2 cellular contexts compared by ENCODE assay signal in the genomic region with DNA sequence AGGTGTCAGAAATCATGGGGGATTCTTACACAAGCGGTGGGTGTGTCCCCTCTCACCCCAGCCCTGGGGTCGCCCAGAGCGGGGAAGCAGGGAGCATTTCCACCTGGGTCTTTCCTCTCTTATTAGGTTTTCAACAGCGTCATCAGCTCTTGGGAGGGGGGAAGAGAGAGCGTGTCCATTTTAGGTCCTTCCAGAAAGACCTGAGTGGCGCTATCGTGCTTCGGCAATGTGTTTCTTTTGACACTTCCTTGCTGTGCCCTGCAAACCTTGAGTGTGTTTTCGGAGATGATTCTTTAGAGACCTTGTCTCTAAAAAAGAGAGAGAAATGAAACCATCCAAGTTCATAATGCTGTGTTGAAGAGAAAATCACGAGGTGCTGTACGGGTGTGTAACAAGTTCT.
TF ChIP-seq lines count a peak whose summit lies in the region.

No MANE protein-coding gene starts in this region.

TF ChIP-seq in GM23338, 12 proteins besides CTCF, POLR2A, EP300 and RAD21 (continued from another document):
- TF ChIP-seq, protein P1, sequence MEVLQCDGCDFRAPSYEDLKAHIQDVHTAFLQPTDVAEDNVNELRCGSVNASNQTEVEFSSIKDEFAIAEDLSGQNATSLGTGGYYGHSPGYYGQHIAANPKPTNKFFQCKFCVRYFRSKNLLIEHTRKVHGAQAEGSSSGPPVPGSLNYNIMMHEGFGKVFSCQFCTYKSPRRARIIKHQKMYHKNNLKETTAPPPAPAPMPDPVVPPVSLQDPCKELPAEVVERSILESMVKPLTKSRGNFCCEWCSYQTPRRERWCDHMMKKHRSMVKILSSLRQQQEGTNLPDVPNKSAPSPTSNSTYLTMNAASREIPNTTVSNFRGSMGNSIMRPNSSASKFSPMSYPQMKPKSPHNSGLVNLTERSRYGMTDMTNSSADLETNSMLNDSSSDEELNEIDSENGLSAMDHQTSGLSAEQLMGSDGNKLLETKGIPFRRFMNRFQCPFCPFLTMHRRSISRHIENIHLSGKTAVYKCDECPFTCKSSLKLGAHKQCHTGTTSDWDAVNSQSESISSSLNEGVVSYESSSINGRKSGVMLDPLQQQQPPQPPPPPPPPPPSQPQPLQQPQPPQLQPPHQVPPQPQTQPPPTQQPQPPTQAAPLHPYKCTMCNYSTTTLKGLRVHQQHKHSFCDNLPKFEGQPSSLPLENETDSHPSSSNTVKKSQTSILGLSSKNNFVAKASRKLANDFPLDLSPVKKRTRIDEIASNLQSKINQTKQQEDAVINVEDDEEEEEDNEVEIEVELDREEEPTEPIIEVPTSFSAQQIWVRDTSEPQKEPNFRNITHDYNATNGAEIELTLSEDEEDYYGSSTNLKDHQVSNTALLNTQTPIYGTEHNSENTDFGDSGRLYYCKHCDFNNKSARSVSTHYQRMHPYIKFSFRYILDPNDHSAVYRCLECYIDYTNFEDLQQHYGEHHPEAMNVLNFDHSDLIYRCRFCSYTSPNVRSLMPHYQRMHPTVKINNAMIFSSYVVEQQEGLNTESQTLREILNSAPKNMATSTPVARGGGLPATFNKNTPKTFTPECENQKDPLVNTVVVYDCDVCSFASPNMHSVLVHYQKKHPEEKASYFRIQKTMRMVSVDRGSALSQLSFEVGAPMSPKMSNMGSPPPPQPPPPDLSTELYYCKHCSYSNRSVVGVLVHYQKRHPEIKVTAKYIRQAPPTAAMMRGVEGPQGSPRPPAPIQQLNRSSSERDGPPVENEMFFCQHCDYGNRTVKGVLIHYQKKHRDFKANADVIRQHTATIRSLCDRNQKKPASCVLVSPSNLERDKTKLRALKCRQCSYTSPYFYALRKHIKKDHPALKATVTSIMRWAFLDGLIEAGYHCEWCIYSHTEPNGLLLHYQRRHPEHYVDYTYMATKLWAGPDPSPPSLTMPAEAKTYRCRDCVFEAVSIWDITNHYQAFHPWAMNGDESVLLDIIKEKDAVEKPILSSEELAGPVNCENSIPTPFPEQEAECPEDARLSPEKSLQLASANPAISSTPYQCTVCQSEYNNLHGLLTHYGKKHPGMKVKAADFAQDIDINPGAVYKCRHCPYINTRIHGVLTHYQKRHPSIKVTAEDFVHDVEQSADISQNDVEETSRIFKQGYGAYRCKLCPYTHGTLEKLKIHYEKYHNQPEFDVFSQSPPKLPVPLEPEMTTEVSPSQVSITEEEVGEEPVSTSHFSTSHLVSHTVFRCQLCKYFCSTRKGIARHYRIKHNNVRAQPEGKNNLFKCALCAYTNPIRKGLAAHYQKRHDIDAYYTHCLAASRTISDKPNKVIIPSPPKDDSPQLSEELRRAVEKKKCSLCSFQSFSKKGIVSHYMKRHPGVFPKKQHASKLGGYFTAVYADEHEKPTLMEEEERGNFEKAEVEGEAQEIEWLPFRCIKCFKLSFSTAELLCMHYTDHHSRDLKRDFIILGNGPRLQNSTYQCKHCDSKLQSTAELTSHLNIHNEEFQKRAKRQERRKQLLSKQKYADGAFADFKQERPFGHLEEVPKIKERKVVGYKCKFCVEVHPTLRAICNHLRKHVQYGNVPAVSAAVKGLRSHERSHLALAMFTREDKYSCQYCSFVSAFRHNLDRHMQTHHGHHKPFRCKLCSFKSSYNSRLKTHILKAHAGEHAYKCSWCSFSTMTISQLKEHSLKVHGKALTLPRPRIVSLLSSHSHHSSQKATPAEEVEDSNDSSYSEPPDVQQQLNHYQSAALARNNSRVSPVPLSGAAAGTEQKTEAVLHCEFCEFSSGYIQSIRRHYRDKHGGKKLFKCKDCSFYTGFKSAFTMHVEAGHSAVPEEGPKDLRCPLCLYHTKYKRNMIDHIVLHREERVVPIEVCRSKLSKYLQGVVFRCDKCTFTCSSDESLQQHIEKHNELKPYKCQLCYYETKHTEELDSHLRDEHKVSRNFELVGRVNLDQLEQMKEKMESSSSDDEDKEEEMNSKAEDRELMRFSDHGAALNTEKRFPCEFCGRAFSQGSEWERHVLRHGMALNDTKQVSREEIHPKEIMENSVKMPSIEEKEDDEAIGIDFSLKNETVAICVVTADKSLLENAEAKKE (CRISPR knock-in tag; IDR thresholded peaks at IDR 0.05): no peak
- TF ChIP-seq ZNF331 (CRISPR knock-in tag; IDR thresholded peaks at IDR 0.05; ENCODE audit: low read depth) (no peak), ZNF114 (CRISPR knock-in tag; IDR thresholded peaks at IDR 0.05) (no peak), CREB1 (CRISPR knock-in tag; IDR thresholded peaks at IDR 0.05; ENCODE audit: low read depth) (no peak), JUNB (IDR thresholded peaks at IDR 0.05; ENCODE audit: unreplicated experiment) (no peak), EZH2 (IDR thresholded peaks at IDR 0.05; ENCODE audit: low read depth, unreplicated experiment) (no peak), EZH2phosphoT487 (IDR thresholded peaks at IDR 0.05; ENCODE audit: unreplicated experiment) (no peak)
- TF ChIP-seq, protein P2, sequence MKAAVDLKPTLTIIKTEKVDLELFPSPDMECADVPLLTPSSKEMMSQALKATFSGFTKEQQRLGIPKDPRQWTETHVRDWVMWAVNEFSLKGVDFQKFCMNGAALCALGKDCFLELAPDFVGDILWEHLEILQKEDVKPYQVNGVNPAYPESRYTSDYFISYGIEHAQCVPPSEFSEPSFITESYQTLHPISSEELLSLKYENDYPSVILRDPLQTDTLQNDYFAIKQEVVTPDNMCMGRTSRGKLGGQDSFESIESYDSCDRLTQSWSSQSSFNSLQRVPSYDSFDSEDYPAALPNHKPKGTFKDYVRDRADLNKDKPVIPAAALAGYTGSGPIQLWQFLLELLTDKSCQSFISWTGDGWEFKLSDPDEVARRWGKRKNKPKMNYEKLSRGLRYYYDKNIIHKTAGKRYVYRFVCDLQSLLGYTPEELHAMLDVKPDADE (IDR thresholded peaks at IDR 0.05): no peak

TF ChIP-seq in K562, 482 proteins besides CTCF, POLR2A, EP300 and RAD21 (continued from another document):
- TF ChIP-seq, protein P3, sequence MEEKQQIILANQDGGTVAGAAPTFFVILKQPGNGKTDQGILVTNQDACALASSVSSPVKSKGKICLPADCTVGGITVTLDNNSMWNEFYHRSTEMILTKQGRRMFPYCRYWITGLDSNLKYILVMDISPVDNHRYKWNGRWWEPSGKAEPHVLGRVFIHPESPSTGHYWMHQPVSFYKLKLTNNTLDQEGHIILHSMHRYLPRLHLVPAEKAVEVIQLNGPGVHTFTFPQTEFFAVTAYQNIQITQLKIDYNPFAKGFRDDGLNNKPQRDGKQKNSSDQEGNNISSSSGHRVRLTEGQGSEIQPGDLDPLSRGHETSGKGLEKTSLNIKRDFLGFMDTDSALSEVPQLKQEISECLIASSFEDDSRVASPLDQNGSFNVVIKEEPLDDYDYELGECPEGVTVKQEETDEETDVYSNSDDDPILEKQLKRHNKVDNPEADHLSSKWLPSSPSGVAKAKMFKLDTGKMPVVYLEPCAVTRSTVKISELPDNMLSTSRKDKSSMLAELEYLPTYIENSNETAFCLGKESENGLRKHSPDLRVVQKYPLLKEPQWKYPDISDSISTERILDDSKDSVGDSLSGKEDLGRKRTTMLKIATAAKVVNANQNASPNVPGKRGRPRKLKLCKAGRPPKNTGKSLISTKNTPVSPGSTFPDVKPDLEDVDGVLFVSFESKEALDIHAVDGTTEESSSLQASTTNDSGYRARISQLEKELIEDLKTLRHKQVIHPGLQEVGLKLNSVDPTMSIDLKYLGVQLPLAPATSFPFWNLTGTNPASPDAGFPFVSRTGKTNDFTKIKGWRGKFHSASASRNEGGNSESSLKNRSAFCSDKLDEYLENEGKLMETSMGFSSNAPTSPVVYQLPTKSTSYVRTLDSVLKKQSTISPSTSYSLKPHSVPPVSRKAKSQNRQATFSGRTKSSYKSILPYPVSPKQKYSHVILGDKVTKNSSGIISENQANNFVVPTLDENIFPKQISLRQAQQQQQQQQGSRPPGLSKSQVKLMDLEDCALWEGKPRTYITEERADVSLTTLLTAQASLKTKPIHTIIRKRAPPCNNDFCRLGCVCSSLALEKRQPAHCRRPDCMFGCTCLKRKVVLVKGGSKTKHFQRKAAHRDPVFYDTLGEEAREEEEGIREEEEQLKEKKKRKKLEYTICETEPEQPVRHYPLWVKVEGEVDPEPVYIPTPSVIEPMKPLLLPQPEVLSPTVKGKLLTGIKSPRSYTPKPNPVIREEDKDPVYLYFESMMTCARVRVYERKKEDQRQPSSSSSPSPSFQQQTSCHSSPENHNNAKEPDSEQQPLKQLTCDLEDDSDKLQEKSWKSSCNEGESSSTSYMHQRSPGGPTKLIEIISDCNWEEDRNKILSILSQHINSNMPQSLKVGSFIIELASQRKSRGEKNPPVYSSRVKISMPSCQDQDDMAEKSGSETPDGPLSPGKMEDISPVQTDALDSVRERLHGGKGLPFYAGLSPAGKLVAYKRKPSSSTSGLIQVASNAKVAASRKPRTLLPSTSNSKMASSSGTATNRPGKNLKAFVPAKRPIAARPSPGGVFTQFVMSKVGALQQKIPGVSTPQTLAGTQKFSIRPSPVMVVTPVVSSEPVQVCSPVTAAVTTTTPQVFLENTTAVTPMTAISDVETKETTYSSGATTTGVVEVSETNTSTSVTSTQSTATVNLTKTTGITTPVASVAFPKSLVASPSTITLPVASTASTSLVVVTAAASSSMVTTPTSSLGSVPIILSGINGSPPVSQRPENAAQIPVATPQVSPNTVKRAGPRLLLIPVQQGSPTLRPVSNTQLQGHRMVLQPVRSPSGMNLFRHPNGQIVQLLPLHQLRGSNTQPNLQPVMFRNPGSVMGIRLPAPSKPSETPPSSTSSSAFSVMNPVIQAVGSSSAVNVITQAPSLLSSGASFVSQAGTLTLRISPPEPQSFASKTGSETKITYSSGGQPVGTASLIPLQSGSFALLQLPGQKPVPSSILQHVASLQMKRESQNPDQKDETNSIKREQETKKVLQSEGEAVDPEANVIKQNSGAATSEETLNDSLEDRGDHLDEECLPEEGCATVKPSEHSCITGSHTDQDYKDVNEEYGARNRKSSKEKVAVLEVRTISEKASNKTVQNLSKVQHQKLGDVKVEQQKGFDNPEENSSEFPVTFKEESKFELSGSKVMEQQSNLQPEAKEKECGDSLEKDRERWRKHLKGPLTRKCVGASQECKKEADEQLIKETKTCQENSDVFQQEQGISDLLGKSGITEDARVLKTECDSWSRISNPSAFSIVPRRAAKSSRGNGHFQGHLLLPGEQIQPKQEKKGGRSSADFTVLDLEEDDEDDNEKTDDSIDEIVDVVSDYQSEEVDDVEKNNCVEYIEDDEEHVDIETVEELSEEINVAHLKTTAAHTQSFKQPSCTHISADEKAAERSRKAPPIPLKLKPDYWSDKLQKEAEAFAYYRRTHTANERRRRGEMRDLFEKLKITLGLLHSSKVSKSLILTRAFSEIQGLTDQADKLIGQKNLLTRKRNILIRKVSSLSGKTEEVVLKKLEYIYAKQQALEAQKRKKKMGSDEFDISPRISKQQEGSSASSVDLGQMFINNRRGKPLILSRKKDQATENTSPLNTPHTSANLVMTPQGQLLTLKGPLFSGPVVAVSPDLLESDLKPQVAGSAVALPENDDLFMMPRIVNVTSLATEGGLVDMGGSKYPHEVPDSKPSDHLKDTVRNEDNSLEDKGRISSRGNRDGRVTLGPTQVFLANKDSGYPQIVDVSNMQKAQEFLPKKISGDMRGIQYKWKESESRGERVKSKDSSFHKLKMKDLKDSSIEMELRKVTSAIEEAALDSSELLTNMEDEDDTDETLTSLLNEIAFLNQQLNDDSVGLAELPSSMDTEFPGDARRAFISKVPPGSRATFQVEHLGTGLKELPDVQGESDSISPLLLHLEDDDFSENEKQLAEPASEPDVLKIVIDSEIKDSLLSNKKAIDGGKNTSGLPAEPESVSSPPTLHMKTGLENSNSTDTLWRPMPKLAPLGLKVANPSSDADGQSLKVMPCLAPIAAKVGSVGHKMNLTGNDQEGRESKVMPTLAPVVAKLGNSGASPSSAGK (IDR thresholded peaks at IDR 0.05): peak; percentile 42; the same call in 1 of the 2 replicates
